In the genomic region with DNA sequence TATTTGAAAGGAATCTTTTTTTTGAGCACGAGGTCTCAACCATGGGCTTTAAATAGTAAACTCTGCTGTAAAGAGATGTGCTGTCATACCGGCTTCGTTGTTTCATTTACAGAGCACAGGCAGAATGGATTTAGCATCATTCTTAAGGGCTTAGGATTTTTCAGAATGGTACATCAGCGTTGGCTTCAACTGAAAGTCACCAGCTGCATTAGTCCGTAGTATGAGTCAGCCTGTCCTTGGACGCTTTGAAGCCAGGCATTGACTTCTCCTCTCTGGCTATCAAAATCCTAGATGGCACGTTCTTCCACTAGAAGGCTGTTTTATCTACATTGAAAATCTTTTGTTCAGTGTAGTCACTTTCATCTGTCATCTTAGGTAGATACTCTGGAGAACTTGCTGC, we compare ENCODE assay signal across 24 cellular contexts.
"Had no signal": no experiment of that assay in that cellular context is flagged by ENCODE, and none has a peak within 500 bp of the region (broad histone marks: within the 10 kb centered on the region; RNA-seq: fewer than 3 reads in every experiment).

No MANE protein-coding gene starts in this region.

- H3K27me3 ChIP-seq: colonic mucosa, esophagus squamous epithelium, gastrocnemius medialis, heart right ventricle, left lung had no signal

- H3K4me1 ChIP-seq: colonic mucosa, esophagus squamous epithelium, gastrocnemius medialis, heart right ventricle, left lung, lower lobe of right lung had no signal

- H3K27ac ChIP-seq: colonic mucosa, epithelial cell of prostate, esophagus squamous epithelium, gastrocnemius medialis, heart right ventricle, left lung, lower lobe of right lung had no signal

- FAIRE-seq: endometrium had no signal

- DNase-seq: colonic mucosa; cortex of kidney; effector CD8-positive, alpha-beta T cell; effector memory CD8-positive, alpha-beta T cell; endodermal cell; erythroblast; esophagus squamous epithelium; foreskin fibroblast; foreskin melanocyte; gastrocnemius medialis; glutamatergic neuron; head of caudate nucleus; heart right ventricle; hippocampal formation; islet precursor cell; left cardiac atrium; left lung; left ventricle myocardium superior; lower lobe of right lung; mesenchymal stem cell; mucosa of descending colon had no signal

- H3K9me3 ChIP-seq: colonic mucosa, esophagus squamous epithelium, gastrocnemius medialis, left lung, lower lobe of right lung, mucosa of descending colon had no signal

- H3K4me3 ChIP-seq: colonic mucosa, esophagus squamous epithelium, gastrocnemius medialis, heart right ventricle, left lung, lower lobe of right lung, mucosa of descending colon had no signal

- H3K36me3 ChIP-seq: colonic mucosa, esophagus squamous epithelium, gastrocnemius medialis, heart right ventricle, left lung, lower lobe of right lung had no signal

- ATAC-seq: effector memory CD8-positive, alpha-beta T cell; esophagus mucosa; gastrocnemius medialis; heart right ventricle; left cardiac atrium; left lung; left ventricle myocardium superior; lower lobe of right lung; mucosa of descending colon had no signal
